In genomic region chr1:3729594-3730555, GRCh38 we compare ENCODE assay signal across 23 cellular contexts. TPM values are rescaled to one million over a fixed set of nuclear protein-coding genes. Genes with fewer than 3 reads are reported as not detected.
"Had no signal": no experiment of that assay in that cellular context is flagged by ENCODE, and none has a peak within 500 bp of the region (broad histone marks: within the 10 kb centered on the region; RNA-seq: fewer than 3 reads in every experiment).

No MANE protein-coding gene starts in this region.

- DNase-seq: activated CD4-positive, alpha-beta T cell treated with anti-CD3 and anti-CD28 coated beads for 4 hours; activated CD8-positive, alpha-beta T cell treated with anti-CD3 and anti-CD28 coated beads for 36 hours; activated effector memory CD4-positive, alpha-beta T cell treated with Interleukin-2 at 50 U/mL for 16 hours; activated naive CD4-positive, alpha-beta T cell treated with anti-CD3 and anti-CD28 coated beads, Interleukin-2, amount 50 U/mL, for 16 hours; activated T-cell treated with anti-CD3 and anti-CD28 coated beads, Interleukin-2, amount 50 U/mL, for 4 hours; adrenal gland; head of caudate nucleus; kidney glomerular epithelial cell; spleen had no signal

- H3K27me3 ChIP-seq: adrenal gland had no signal

- H3K27ac ChIP-seq: adrenal gland, spleen had no signal

- H3K4me1 ChIP-seq: adrenal gland had no signal

- ATAC-seq: activated CD8-positive, alpha-beta T cell treated with anti-CD3 and anti-CD28 coated beads for 36 hours; activated T-cell treated with anti-CD3 and anti-CD28 coated beads, Interleukin-2, amount 50 U/mL, for 4 hours; sciatic nerve; WTC11 had no signal

- FAIRE-seq: colon, endometrium, TTC549 had no signal

- H3K36me3 ChIP-seq: adrenal gland had no signal

- H3K9me3 ChIP-seq: adrenal gland, spleen had no signal

- H3K4me3 ChIP-seq: adrenal gland, spleen had no signal

RNA-seq across cellular contexts. Expression of gene CCDC27, which starts 22.4 kb away (rescaled TPM):
- total RNA-seq: activated CD8-positive, alpha-beta T cell treated with anti-CD3 and anti-CD28 coated beads for 36 hours; activated T-cell treated with anti-CD3 and anti-CD28 coated beads, Interleukin-2, amount 50 U/mL, for 4 hours; adrenal gland; cardiac septum; fibroblast of villous mesenchyme; lower leg skin; osteocyte; pulmonary artery endothelial cell; sciatic nerve; spleen; T-helper 2 cell treated with Interferon-gamma antibody and Interleukin-4, amounts not matched to agents 100 ng/mL and 5 ng/mL, for 36 hours; urinary bladder had no signal
- polyA plus RNA-seq: adrenal gland, esophagus, neural cell, spleen, urinary bladder had no signal

RNA-seq across cellular contexts. Expression of gene SMIM1, which starts 42.7 kb away (rescaled TPM):
- total RNA-seq: T-helper 2 cell treated with Interferon-gamma antibody and Interleukin-4, amounts not matched to agents 100 ng/mL and 5 ng/mL, for 36 hours; urinary bladder had no signal
- polyA plus RNA-seq: neural cell had no signal
